ENCODE assay signal across 3 cellular contexts in the genomic region with DNA sequence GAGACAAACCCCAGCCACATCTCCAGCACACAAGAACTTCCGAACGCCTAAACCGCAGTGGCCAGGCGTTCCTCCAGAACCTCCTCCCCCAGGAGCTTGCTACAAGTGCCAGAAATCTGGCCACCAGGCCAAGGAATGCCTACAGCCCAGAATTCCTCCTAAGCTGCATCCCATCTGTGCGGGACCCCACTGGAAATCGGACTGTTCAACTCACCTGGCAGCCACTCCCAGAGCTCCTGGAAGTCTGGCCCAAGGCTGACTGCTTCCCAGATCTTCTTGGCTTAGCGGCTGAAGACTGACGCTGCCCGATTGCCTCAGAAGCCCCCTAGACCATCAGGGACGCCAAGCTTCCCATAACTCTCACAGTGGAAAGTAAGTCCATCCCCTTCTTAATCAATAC. TPM values are rescaled to one million over a fixed set of nuclear protein-coding genes. Genes with fewer than 3 reads are reported as not detected.
"Had no signal": no experiment of that assay in that cellular context is flagged by ENCODE, and none has a peak within 500 bp of the region (broad histone marks: within the 10 kb centered on the region; RNA-seq: fewer than 3 reads in every experiment).

No MANE protein-coding gene starts in this region.

RNA-seq across cellular contexts. Expression of gene GAL, which starts 48.5 kb away (rescaled TPM):
- total RNA-seq: M059J, Right ventricle myocardium superior, SJSA1 had no signal
